Comparison of ENCODE assay signal across 1 cellular context in the genomic region with DNA sequence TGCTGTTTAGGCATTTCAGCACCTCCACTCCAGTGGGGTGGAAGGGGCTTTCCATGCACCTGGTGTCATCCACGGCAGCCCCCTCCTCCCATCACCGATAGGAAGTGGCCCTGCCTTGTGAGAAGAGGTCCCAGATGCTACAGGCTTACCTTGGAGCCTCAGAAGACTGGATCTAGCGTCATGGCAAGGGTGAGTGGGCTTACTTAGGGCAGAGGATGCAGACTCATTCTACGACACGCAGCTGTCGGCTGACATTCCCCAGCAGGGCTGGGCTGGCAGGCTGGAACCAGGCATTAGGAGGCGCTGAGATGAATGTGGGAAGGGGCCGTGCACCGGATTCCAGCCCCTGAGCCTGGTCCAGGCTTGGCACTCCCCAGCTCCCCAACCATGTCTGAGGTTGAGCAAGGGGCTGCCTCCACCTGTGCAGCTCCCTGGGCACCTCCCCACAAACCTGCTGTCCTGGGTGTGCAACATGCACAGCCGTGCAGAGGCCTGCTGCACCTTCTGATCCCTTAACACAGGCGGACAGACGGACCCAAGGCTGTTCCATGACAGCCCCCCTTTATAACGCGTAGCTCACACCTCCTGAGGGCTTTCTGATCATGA.
TF ChIP-seq lines count a peak whose summit lies in the region.

No MANE protein-coding gene starts in this region.

TF ChIP-seq in HepG2, 621 proteins besides CTCF, POLR2A, EP300 and RAD21:
- TF ChIP-seq ZNF672 (CRISPR knock-in tag; IDR thresholded peaks at IDR 0.05) (no peak), ADNP (CRISPR knock-in tag; IDR thresholded peaks at IDR 0.05) (no peak), HNF4A (CRISPR knock-in tag; IDR thresholded peaks at IDR 0.05) (no peak), ZFAT (CRISPR knock-in tag; conservative IDR thresholded peaks at IDR 0.05) (no peak), FOXP1 (IDR thresholded peaks at IDR 0.05) (no peak), FOXP1 (CRISPR knock-in tag; IDR thresholded peaks at IDR 0.05) (no peak), ZZZ3 (CRISPR knock-in tag; IDR thresholded peaks at IDR 0.05; ENCODE audit: borderline replicate concordance) (no peak), AGO2 (optimal IDR thresholded peaks at IDR 0.05; ENCODE audit: low read depth, low read length) (no peak), ELF3 (CRISPR knock-in tag; IDR thresholded peaks at IDR 0.05) (no peak), ZNF644 (CRISPR knock-in tag; IDR thresholded peaks at IDR 0.05; ENCODE audit: low read depth) (no peak), ZNF451 (CRISPR knock-in tag; IDR thresholded peaks at IDR 0.05) (no peak), ZNF629 (CRISPR knock-in tag; conservative IDR thresholded peaks at IDR 0.05) (no peak), TP53 (CRISPR knock-in tag; conservative IDR thresholded peaks at IDR 0.05) (no peak), MTERF4 (CRISPR knock-in tag; IDR thresholded peaks at IDR 0.05) (no peak), ZNF556 (CRISPR knock-in tag; IDR thresholded peaks at IDR 0.05; ENCODE audit: borderline replicate concordance) (no peak), HNRNPH1 (optimal IDR thresholded peaks at IDR 0.05; ENCODE audit: low read depth, low read length) (no peak)
- TF ChIP-seq, protein P1, sequence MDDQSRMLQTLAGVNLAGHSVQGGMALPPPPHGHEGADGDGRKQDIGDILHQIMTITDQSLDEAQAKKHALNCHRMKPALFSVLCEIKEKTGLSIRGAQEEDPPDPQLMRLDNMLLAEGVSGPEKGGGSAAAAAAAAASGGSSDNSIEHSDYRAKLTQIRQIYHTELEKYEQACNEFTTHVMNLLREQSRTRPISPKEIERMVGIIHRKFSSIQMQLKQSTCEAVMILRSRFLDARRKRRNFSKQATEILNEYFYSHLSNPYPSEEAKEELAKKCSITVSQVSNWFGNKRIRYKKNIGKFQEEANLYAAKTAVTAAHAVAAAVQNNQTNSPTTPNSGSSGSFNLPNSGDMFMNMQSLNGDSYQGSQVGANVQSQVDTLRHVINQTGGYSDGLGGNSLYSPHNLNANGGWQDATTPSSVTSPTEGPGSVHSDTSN (CRISPR knock-in tag; IDR thresholded peaks at IDR 0.05; ENCODE audit: borderline replicate concordance): no peak
- TF ChIP-seq, protein P2, sequence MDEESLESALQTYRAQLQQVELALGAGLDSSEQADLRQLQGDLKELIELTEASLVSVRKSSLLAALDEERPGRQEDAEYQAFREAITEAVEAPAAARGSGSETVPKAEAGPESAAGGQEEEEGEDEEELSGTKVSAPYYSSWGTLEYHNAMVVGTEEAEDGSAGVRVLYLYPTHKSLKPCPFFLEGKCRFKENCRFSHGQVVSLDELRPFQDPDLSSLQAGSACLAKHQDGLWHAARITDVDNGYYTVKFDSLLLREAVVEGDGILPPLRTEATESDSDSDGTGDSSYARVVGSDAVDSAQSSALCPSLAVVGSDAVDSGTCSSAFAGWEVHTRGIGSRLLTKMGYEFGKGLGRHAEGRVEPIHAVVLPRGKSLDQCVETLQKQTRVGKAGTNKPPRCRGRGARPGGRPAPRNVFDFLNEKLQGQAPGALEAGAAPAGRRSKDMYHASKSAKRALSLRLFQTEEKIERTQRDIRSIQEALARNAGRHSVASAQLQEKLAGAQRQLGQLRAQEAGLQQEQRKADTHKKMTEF (CRISPR knock-in tag; IDR thresholded peaks at IDR 0.05): no peak
